Comparison of ENCODE assay signal across 9 cellular contexts in the genomic region with DNA sequence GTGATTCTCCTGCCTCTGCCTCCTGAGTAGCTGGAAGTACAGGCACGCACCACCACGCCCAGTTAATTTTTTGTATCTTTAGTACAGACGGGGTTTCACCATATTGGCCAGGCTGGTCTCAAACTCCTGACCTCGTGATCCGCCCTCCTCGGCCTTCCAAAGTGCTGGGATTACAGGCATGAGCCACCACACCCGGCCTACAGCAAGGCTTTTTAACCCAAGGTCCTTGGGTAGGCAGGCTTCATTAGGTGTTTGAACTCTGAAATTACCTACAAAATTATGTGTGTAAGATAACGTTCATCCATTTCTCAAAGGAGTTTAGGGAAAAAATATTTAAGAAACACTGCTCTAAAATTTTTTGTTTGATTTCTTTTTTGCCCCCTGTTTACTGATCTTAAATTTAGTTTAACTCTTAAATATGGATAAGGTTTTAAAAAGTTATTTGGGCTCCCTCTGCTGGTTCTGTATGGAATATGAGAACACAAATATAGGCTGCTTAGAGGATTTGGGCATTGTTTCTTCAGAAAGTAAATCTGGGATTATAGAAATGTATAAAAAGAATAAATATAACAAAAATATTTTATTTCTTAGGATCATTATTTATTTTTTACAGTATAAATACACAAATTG.
DNase-seq lines count a peak whose midpoint lies in the region; ATAC-seq and TF ChIP-seq lines count a peak whose summit lies in the region.
"Had no signal": no experiment of that assay in that cellular context is flagged by ENCODE, and none has a peak within 500 bp of the region (broad histone marks: within the 10 kb centered on the region; RNA-seq: fewer than 3 reads in every experiment).

No MANE protein-coding gene starts in this region.

- TF ChIP-seq POLR2A in gastroesophageal sphincter (IDR thresholded peaks at IDR 0.05), result no peak
- no peak for TF ChIP-seq POLR2A in suprapubic skin (IDR thresholded peaks at IDR 0.05)

- no peak overlapping the region for H3K9ac ChIP-seq in SK-N-MC (ENCODE audit: insufficient read length)

- 46 to 61% methylated on average over 8 of the region's 8 CpGs for WGBS in gastroesophageal sphincter (ENCODE audit: low coverage in 1 of 2), 2 donors
- WGBS in suprapubic skin, result 72% methylated on average over 8 of the region's 8 CpGs

- no peak for ATAC-seq in gastroesophageal sphincter
- ATAC-seq: naive thymus-derived CD4-positive, alpha-beta T cell had no signal

- no peaks in the 10 kb centered on the region for H3K27me3 ChIP-seq in gastroesophageal sphincter
- no peaks in the 10 kb centered on the region for H3K27me3 ChIP-seq in suprapubic skin
- no peaks in the 10 kb centered on the region for H3K27me3 ChIP-seq in MG63
- H3K27me3 ChIP-seq in H7 (ENCODE audit: control insufficient read depth, insufficient read depth, low read length), result no peaks in the 10 kb centered on the region

- H3K9me3 ChIP-seq in SK-N-MC (ENCODE audit: low read depth, low read length) (no peaks in the 10 kb centered on the region), gastroesophageal sphincter (no peaks in the 10 kb centered on the region), suprapubic skin (no peaks in the 10 kb centered on the region), MG63 (no peaks in the 10 kb centered on the region)

- peaks cover 14% of the 10 kb centered on the region for H3K36me3 ChIP-seq in SK-N-MC (ENCODE audit: insufficient read depth, low read length)
- H3K36me3 ChIP-seq in gastroesophageal sphincter, result peaks cover 17 to 95% of the 10 kb centered on the region in 2 donors
- peaks cover 51% of the 10 kb centered on the region for H3K36me3 ChIP-seq in suprapubic skin
- peaks cover 41% of the 10 kb centered on the region for H3K36me3 ChIP-seq in MG63
- no peaks in the 10 kb centered on the region; the same call in 1 of the 2 replicates for H3K36me3 ChIP-seq in H7 (replicated peaks; ENCODE audit: control insufficient read depth, insufficient read depth, low read length)

- H3K27ac ChIP-seq in SK-N-MC (no peak overlapping the region), gastroesophageal sphincter (peak overlapping the region; percentile 18 to 70 (median 66)), suprapubic skin (no peak overlapping the region)

- H3K4me3 ChIP-seq in SK-N-MC, result no peak overlapping the region
- no peak overlapping the region for H3K4me3 ChIP-seq in gastroesophageal sphincter
- no peak overlapping the region for H3K4me3 ChIP-seq in suprapubic skin
- H3K4me3 ChIP-seq in MG63, result no peak overlapping the region
- no peak overlapping the region for H3K4me3 ChIP-seq in H7 (ENCODE audit: insufficient read depth, low read depth, low read length)

- DNase-seq in EH (ENCODE audit: low read depth), result peak; percentile 65
- DNase-seq in HS-5 (ENCODE audit: low read depth), result peak; percentile 34
- DNase-seq in SK-N-MC (ENCODE audit: low read depth, low spot score), result peak; percentile 70
- no peak for DNase-seq in suprapubic skin (ENCODE audit: low spot score in 2 of 2)
- DNase-seq in MG63, result no peak
- DNase-seq in hepatic stellate cell (ENCODE audit: low spot score), result no peak
- no peak for DNase-seq in H7

- peaks cover 3 to 81% (median 3%) of the 10 kb centered on the region in 3 donors for H3K4me1 ChIP-seq in gastroesophageal sphincter
- no peaks in the 10 kb centered on the region for H3K4me1 ChIP-seq in suprapubic skin

- TF ChIP-seq EP300 in gastroesophageal sphincter (IDR thresholded peaks at IDR 0.05) (no peak), suprapubic skin (IDR thresholded peaks at IDR 0.05) (no peak)

- TF ChIP-seq CTCF in gastroesophageal sphincter (IDR thresholded peaks at IDR 0.05) (peak; percentile 40 to 70 (median 60)), suprapubic skin (IDR thresholded peaks at IDR 0.05) (peak; percentile 21 to 53)

Comparison
In these comparisons a context has a peak if more than half of its experiments do, and no peak if none do; other contexts are left out.
1. DNase-seq: peak in EH (single experiment), HS-5 (single experiment) and SK-N-MC (single experiment); none in suprapubic skin (0 of 2), MG63 (single experiment), hepatic stellate cell (single experiment) and H7 (single experiment).
2. H3K27ac ChIP-seq: peak in gastroesophageal sphincter (4 of 4); none in SK-N-MC (single experiment) and suprapubic skin (single experiment).